In genomic region chr6:39614393-39614792, GRCh38 we compare ENCODE assay signal across 7 cellular contexts.
"Had no signal": no experiment of that assay in that cellular context is flagged by ENCODE, and none has a peak within 500 bp of the region (broad histone marks: within the 10 kb centered on the region; RNA-seq: fewer than 3 reads in every experiment).

No MANE protein-coding gene starts in this region.

- H2AFZ ChIP-seq: GM23338 had no signal

- ATAC-seq: GM23338, K562 had no signal

- H3K4me3 ChIP-seq: GM23338, K562 had no signal

- H3K27ac Mint-ChIP-seq: GM23338, H9, HFFc6 had no signal

- DNase-seq: H9, HCEC 1CT, HFFc6, IMR-90, KG1 had no signal

- H3K4me3 Mint-ChIP-seq: GM23338, H9, HFFc6 had no signal

- H3K9me3 Mint-ChIP-seq: GM23338, H9 had no signal

- H3K4me2 ChIP-seq: GM23338 had no signal
